ENCODE assay signal across 1 cellular context in genomic region chr6:3355011-3355357, GRCh38.
A peak's percentile ranks its signal among the peaks of the same experiment; 100 is the strongest.
TF ChIP-seq lines count a peak whose summit lies in the region.

No MANE protein-coding gene starts in this region.

TF ChIP-seq in K562, 482 proteins besides CTCF, POLR2A, EP300 and RAD21 (continued from another document and continues in another):
- TF ChIP-seq, protein P1, sequence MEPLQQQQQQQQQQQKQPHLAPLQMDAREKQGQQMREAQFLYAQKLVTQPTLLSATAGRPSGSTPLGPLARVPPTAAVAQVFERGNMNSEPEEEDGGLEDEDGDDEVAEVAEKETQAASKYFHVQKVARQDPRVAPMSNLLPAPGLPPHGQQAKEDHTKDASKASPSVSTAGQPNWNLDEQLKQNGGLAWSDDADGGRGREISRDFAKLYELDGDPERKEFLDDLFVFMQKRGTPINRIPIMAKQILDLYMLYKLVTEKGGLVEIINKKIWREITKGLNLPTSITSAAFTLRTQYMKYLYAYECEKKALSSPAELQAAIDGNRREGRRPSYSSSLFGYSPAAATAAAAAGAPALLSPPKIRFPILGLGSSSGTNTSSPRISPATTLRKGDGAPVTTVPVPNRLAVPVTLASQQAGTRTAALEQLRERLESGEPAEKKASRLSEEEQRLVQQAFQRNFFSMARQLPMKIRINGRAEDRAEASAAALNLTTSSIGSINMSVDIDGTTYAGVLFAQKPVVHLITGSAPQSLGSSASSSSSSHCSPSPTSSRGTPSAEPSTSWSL (CRISPR knock-in tag; IDR thresholded peaks at IDR 0.05; ENCODE audit: borderline replicate concordance): no peak
- TF ChIP-seq ZBTB12 (CRISPR knock-in tag; IDR thresholded peaks at IDR 0.05) (no peak), ZNF561 (CRISPR knock-in tag; conservative IDR thresholded peaks at IDR 0.05) (no peak), GTF2F1 (IDR thresholded peaks at IDR 0.05; ENCODE audit: low read depth, low read length) (no peak), PHB2 (IDR thresholded peaks at IDR 0.05; ENCODE audit: low read depth) (no peak), ELF4 (CRISPR knock-in tag; IDR thresholded peaks at IDR 0.05) (no peak), ZNF324 (CRISPR knock-in tag; IDR thresholded peaks at IDR 0.05) (no peak), NFIC (IDR thresholded peaks at IDR 0.05) (0 out of 2 replicates have a peak, but pooled peaks have one; percentile 21), TARDBP (IDR thresholded peaks at IDR 0.05) (no peak), RFX7 (CRISPR knock-in tag; IDR thresholded peaks at IDR 0.05) (no peak), ZNF175 (CRISPR knock-in tag; IDR thresholded peaks at IDR 0.05; ENCODE audit: low read depth) (no peak), RREB1 (CRISPR knock-in tag; IDR thresholded peaks at IDR 0.05) (no peak), SMAD4 (CRISPR knock-in tag; conservative IDR thresholded peaks at IDR 0.05) (no peak; the same call in none of the 2 replicates), PHB (CRISPR knock-in tag; IDR thresholded peaks at IDR 0.05) (no peak), HEY1 (CRISPR knock-in tag; IDR thresholded peaks at IDR 0.05; ENCODE audit: borderline replicate concordance) (0 out of 2 replicates have a peak, but pooled peaks have one; percentile 34), SOX6 (IDR thresholded peaks at IDR 0.05) (peak; percentile 58; the same call in 1 of the 2 replicates), JUN (IDR thresholded peaks at IDR 0.05; ENCODE audit: borderline replicate concordance, low read depth, low read length) (no peak), JUN (CRISPR knock-in tag; IDR thresholded peaks at IDR 0.05; ENCODE audit: borderline replicate concordance) (no peak), ZNF57 (CRISPR knock-in tag; IDR thresholded peaks at IDR 0.05) (no peak), RBFOX2 (IDR thresholded peaks at IDR 0.05; ENCODE audit: low read depth, low read length) (no peak), DPF2 (IDR thresholded peaks at IDR 0.05) (peak; percentile 88), ZNF785 (CRISPR knock-in tag; IDR thresholded peaks at IDR 0.05) (no peak), NCOR1 (IDR thresholded peaks at IDR 0.05) (peak; percentile 78), ZKSCAN8 (CRISPR knock-in tag; IDR thresholded peaks at IDR 0.05) (peak; percentile 71; the same call in 1 of the 2 replicates), RFX5 (IDR thresholded peaks at IDR 0.05; ENCODE audit: low read depth, low read length) (no peak), ZNF511 (CRISPR knock-in tag; IDR thresholded peaks at IDR 0.05) (no peak), POLR3G (IDR thresholded peaks at IDR 0.05; ENCODE audit: extremely low read depth, insufficient read length, insufficient replicate concordance) (no peak), CBX1 (IDR thresholded peaks at IDR 0.05; ENCODE audit: low read depth) (no peak), ARNT (IDR thresholded peaks at IDR 0.05) (peak; percentile 43 to 51; a peak in 1 of 4 replicates), SREBF2 (CRISPR knock-in tag; IDR thresholded peaks at IDR 0.05) (no peak), SRSF1 (IDR thresholded peaks at IDR 0.05; ENCODE audit: low read depth, low read length) (no peak), CREM (IDR thresholded peaks at IDR 0.05; ENCODE audit: low read depth) (no peak), ZNF76 (CRISPR knock-in tag; IDR thresholded peaks at IDR 0.05; ENCODE audit: borderline replicate concordance) (no peak), ZNF583 (CRISPR knock-in tag; IDR thresholded peaks at IDR 0.05) (no peak), SMARCE1 (IDR thresholded peaks at IDR 0.05) (peak; percentile 75; the same call in 1 of the 2 replicates), NFYB (IDR thresholded peaks at IDR 0.05; ENCODE audit: extremely low read depth, insufficient read length) (no peak), GABPA (tag; conservative IDR thresholded peaks at IDR 0.05; ENCODE audit: low read depth) (no peak), PRDM10 (IDR thresholded peaks at IDR 0.05; ENCODE audit: partially characterized antibody) (no peak), BCL6 (CRISPR knock-in tag; IDR thresholded peaks at IDR 0.05) (no peak)
- TF ChIP-seq, protein P2, sequence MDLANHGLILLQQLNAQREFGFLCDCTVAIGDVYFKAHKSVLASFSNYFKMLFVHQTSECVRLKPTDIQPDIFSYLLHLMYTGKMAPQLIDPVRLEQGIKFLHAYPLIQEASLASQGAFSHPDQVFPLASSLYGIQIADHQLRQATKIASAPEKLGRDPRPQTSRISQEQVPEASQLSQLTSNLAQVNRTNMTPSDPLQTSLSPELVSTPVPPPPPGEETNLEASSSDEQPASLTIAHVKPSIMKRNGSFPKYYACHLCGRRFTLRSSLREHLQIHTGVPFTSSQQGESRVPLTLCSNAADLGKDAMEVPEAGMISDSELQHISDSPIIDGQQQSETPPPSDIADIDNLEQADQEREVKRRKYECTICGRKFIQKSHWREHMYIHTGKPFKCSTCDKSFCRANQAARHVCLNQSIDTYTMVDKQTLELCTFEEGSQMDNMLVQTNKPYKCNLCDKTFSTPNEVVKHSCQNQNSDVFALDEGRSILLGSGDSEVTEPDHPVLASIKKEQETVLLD (IDR thresholded peaks at IDR 0.05): no peak
- TF ChIP-seq, protein P3, sequence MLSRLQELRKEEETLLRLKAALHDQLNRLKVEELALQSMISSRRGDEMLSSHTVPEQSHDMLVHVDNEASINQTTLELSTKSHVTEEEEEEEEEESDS (CRISPR knock-in tag; IDR thresholded peaks at IDR 0.05): no peak
- TF ChIP-seq, protein P4, sequence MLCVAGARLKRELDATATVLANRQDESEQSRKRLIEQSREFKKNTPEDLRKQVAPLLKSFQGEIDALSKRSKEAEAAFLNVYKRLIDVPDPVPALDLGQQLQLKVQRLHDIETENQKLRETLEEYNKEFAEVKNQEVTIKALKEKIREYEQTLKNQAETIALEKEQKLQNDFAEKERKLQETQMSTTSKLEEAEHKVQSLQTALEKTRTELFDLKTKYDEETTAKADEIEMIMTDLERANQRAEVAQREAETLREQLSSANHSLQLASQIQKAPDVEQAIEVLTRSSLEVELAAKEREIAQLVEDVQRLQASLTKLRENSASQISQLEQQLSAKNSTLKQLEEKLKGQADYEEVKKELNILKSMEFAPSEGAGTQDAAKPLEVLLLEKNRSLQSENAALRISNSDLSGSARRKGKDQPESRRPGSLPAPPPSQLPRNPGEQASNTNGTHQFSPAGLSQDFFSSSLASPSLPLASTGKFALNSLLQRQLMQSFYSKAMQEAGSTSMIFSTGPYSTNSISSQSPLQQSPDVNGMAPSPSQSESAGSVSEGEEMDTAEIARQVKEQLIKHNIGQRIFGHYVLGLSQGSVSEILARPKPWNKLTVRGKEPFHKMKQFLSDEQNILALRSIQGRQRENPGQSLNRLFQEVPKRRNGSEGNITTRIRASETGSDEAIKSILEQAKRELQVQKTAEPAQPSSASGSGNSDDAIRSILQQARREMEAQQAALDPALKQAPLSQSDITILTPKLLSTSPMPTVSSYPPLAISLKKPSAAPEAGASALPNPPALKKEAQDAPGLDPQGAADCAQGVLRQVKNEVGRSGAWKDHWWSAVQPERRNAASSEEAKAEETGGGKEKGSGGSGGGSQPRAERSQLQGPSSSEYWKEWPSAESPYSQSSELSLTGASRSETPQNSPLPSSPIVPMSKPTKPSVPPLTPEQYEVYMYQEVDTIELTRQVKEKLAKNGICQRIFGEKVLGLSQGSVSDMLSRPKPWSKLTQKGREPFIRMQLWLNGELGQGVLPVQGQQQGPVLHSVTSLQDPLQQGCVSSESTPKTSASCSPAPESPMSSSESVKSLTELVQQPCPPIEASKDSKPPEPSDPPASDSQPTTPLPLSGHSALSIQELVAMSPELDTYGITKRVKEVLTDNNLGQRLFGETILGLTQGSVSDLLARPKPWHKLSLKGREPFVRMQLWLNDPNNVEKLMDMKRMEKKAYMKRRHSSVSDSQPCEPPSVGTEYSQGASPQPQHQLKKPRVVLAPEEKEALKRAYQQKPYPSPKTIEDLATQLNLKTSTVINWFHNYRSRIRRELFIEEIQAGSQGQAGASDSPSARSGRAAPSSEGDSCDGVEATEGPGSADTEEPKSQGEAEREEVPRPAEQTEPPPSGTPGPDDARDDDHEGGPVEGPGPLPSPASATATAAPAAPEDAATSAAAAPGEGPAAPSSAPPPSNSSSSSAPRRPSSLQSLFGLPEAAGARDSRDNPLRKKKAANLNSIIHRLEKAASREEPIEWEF (CRISPR knock-in tag; IDR thresholded peaks at IDR 0.05): peak; percentile 50
- TF ChIP-seq, protein P5, sequence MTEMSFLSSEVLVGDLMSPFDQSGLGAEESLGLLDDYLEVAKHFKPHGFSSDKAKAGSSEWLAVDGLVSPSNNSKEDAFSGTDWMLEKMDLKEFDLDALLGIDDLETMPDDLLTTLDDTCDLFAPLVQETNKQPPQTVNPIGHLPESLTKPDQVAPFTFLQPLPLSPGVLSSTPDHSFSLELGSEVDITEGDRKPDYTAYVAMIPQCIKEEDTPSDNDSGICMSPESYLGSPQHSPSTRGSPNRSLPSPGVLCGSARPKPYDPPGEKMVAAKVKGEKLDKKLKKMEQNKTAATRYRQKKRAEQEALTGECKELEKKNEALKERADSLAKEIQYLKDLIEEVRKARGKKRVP (CRISPR knock-in tag; IDR thresholded peaks at IDR 0.05): no peak
- TF ChIP-seq, protein P6, sequence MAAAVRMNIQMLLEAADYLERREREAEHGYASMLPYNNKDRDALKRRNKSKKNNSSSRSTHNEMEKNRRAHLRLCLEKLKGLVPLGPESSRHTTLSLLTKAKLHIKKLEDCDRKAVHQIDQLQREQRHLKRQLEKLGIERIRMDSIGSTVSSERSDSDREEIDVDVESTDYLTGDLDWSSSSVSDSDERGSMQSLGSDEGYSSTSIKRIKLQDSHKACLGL (CRISPR knock-in tag; IDR thresholded peaks at IDR 0.05; ENCODE audit: borderline replicate concordance, poor library complexity, severe bottlenecking): no peak
